In the genomic region with DNA sequence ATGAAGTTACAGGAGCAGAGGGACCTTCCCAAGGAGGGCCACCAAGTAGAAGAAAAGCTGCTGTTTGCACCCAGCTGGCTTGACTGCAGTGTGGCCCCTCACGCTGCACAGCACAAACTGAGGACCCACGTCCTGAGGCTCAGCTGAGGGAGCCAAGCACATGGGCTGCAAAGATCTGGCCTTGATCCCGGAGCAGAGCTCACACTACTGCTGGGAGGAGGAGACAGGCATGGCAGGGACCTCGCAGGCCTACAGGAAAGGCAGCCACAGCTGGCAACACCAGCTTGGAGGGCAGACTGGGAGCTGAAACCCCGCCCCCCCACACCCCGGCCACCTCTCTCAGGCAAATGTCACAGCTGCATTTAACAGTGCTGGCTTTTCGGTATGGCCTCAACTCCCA, we compare ENCODE assay signal across 18 cellular contexts. TPM values are rescaled to one million over a fixed set of nuclear protein-coding genes. Genes with fewer than 3 reads are reported as not detected.
A peak's percentile ranks its signal among the peaks of the same experiment; 100 is the strongest.
DNase-seq lines count a peak whose midpoint lies in the region; ATAC-seq, FAIRE-seq and TF ChIP-seq lines count a peak whose summit lies in the region.
"Had no signal": no experiment of that assay in that cellular context is flagged by ENCODE, and none has a peak within 500 bp of the region (broad histone marks: within the 10 kb centered on the region; RNA-seq: fewer than 3 reads in every experiment).

No MANE protein-coding gene starts in this region.

- peaks cover 46% of the 10 kb centered on the region for H3K4me1 Mint-ChIP-seq in WTC11

- CTCF ChIA-PET in WTC11 (lab: Charles Lee) = no interaction called here

- POLR2A ChIA-PET in WTC11 (lab: Charles Lee) = no interaction called here

- H3K27ac Mint-ChIP-seq in WTC11 = peak overlapping the region; percentile 57; the same call in 1 of the 2 replicates
- H3K27ac Mint-ChIP-seq: activated CD4-positive, alpha-beta memory T cell treated with anti-CD3 and anti-CD28 coated beads, Interleukin-2, amount 10 ng/mL, durations not matched to agents 7 days and 5 days; activated T-helper 1 cell treated with anti-CD3 and anti-CD28 coated beads, Interleukin-12 subunit alpha, Interleukin-12 subunit beta, Interleukin-2, Interleukin-4 antibody, amounts not matched to agents 30 ng/mL and 10 ng/mL and 1 ng/mL, durations not matched to agents 14 hours and 24 hours and 36 hours; B cell had no signal

- H3K27me3 Mint-ChIP-seq in WTC11 (ENCODE audit: low read depth) = no peaks in the 10 kb centered on the region
- H3K27me3 Mint-ChIP-seq: activated CD4-positive, alpha-beta memory T cell treated with anti-CD3 and anti-CD28 coated beads, Interleukin-2, amount 10 ng/mL, durations not matched to agents 7 days and 5 days; B cell; naive thymus-derived CD4-positive, alpha-beta T cell had no signal

- H3K9me3 Mint-ChIP-seq in WTC11 = no peaks in the 10 kb centered on the region
- H3K9me3 Mint-ChIP-seq: activated CD4-positive, alpha-beta memory T cell treated with anti-CD3 and anti-CD28 coated beads, Interleukin-2, amount 10 ng/mL, durations not matched to agents 7 days and 5 days; activated T-helper 1 cell treated with anti-CD3 and anti-CD28 coated beads, Interleukin-12 subunit alpha, Interleukin-12 subunit beta, Interleukin-2, Interleukin-4 antibody, amounts not matched to agents 30 ng/mL and 10 ng/mL and 1 ng/mL, durations not matched to agents 14 hours and 24 hours and 36 hours had no signal

- H3K36me3 Mint-ChIP-seq in WTC11 = peaks cover 23% of the 10 kb centered on the region

- intact Hi-C loops in left cardiac atrium (cut with DNase I) = no loop called here

- no peak for TF ChIP-seq CTCF in WTC11 (IDR thresholded peaks at IDR 0.05)

- peak; percentile 46 for DNase-seq in GM03348 (ENCODE audit: low spot score)
- no peak for DNase-seq in WTC11 (ENCODE audit: low spot score)
- DNase-seq in left cardiac atrium = peak; percentile 65
- peak; percentile 54 for DNase-seq in pons (ENCODE audit: low spot score)
- no peak for DNase-seq in GM19239 (ENCODE audit: insufficient read length, low spot score)
- no peak for DNase-seq in stimulated activated CD4-positive, alpha-beta T cell treated with anti-CD3 and anti-CD28 coated beads, Interleukin-4, amount 100 ng/mL, for 24 hours
- DNase-seq: activated CD4-positive, alpha-beta memory T cell treated with anti-CD3 and anti-CD28 coated beads, Interleukin-2, amount 10 ng/mL, durations not matched to agents 7 days and 5 days; DMS153; naive thymus-derived CD4-positive, alpha-beta T cell; NCI-H1092 treated with DMSO at 0.1 percent for 48 hours; NCI-H226; stimulated activated naive CD4-positive, alpha-beta T cell had no signal

- no peak for FAIRE-seq in GM19239 (lab: Jason Lieb, UNC)
- FAIRE-seq: TTC549 had no signal

- ATAC-seq in WTC11 = no peak
- peak in 1 of 2 donors; percentile 23 for ATAC-seq in left cardiac atrium
- ATAC-seq in GM18519 (IDR thresholded peaks at IDR 0.05; ENCODE audit: low FRiP score, unreplicated experiment) = no peak
- ATAC-seq in GM19328 (IDR thresholded peaks at IDR 0.05; ENCODE audit: unreplicated experiment) = no peak
- ATAC-seq: left lung; naive thymus-derived CD4-positive, alpha-beta T cell had no signal

- no peak overlapping the region for H3K4me3 Mint-ChIP-seq in WTC11
- H3K4me3 Mint-ChIP-seq: activated CD4-positive, alpha-beta memory T cell treated with anti-CD3 and anti-CD28 coated beads, Interleukin-2, amount 10 ng/mL, durations not matched to agents 7 days and 5 days; activated T-helper 1 cell treated with anti-CD3 and anti-CD28 coated beads, Interleukin-12 subunit alpha, Interleukin-12 subunit beta, Interleukin-2, Interleukin-4 antibody, amounts not matched to agents 30 ng/mL and 10 ng/mL and 1 ng/mL, durations not matched to agents 14 hours and 24 hours and 36 hours; B cell; naive thymus-derived CD4-positive, alpha-beta T cell had no signal

TF ChIP-seq in WTC11, 78 proteins besides CTCF, POLR2A, EP300 and RAD21:
- TF ChIP-seq ZNF512 (CRISPR knock-in tag; IDR thresholded peaks at IDR 0.05; ENCODE audit: borderline replicate concordance) (no peak), E2F1 (CRISPR knock-in tag; IDR thresholded peaks at IDR 0.05) (no peak), ZNF219 (CRISPR knock-in tag; IDR thresholded peaks at IDR 0.05; ENCODE audit: borderline replicate concordance) (no peak), JAZF1 (CRISPR knock-in tag; IDR thresholded peaks at IDR 0.05) (no peak), NFYB (CRISPR knock-in tag; conservative IDR thresholded peaks at IDR 0.05; ENCODE audit: low read depth) (no peak), TCF7 (CRISPR knock-in tag; IDR thresholded peaks at IDR 0.05; ENCODE audit: low read depth) (no peak), CBFB (CRISPR knock-in tag; IDR thresholded peaks at IDR 0.05; ENCODE audit: low read depth) (no peak), CREM (CRISPR knock-in tag; IDR thresholded peaks at IDR 0.05) (no peak)
- TF ChIP-seq, protein P1, sequence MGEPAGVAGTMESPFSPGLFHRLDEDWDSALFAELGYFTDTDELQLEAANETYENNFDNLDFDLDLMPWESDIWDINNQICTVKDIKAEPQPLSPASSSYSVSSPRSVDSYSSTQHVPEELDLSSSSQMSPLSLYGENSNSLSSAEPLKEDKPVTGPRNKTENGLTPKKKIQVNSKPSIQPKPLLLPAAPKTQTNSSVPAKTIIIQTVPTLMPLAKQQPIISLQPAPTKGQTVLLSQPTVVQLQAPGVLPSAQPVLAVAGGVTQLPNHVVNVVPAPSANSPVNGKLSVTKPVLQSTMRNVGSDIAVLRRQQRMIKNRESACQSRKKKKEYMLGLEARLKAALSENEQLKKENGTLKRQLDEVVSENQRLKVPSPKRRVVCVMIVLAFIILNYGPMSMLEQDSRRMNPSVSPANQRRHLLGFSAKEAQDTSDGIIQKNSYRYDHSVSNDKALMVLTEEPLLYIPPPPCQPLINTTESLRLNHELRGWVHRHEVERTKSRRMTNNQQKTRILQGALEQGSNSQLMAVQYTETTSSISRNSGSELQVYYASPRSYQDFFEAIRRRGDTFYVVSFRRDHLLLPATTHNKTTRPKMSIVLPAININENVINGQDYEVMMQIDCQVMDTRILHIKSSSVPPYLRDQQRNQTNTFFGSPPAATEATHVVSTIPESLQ (CRISPR knock-in tag; IDR thresholded peaks at IDR 0.05) = no peak
- TF ChIP-seq, protein P2, sequence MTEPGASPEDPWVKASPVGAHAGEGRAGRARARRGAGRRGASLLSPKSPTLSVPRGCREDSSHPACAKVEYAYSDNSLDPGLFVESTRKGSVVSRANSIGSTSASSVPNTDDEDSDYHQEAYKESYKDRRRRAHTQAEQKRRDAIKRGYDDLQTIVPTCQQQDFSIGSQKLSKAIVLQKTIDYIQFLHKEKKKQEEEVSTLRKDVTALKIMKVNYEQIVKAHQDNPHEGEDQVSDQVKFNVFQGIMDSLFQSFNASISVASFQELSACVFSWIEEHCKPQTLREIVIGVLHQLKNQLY (CRISPR knock-in tag; IDR thresholded peaks at IDR 0.05) = no peak
TF ChIP-seq in WTC11: peak in this region for 0.

RNA-seq across cellular contexts. Expression of gene KLHL25, which starts 39.7 kb away (rescaled TPM):
- 14.1 to 15.8 TPM (median 15.0 TPM) in 3 replicates for total RNA-seq in WTC11 (2021)
- total RNA-seq in left cardiac atrium = 1 to 10 TPM; 5.9 to 7.3 TPM

Comparison
In these comparisons a context has a peak if more than half of its experiments do, and no peak if none do; other contexts are left out.
1. DNase-seq: peak in GM03348 (single experiment), left cardiac atrium (single experiment) and pons (single experiment); none in WTC11 (single experiment), GM19239 (single experiment) and stimulated activated CD4-positive, alpha-beta T cell treated with anti-CD3 and anti-CD28 coated beads, Interleukin-4, amount 100 ng/mL, for 24 hours (single experiment).